In the genomic region with DNA sequence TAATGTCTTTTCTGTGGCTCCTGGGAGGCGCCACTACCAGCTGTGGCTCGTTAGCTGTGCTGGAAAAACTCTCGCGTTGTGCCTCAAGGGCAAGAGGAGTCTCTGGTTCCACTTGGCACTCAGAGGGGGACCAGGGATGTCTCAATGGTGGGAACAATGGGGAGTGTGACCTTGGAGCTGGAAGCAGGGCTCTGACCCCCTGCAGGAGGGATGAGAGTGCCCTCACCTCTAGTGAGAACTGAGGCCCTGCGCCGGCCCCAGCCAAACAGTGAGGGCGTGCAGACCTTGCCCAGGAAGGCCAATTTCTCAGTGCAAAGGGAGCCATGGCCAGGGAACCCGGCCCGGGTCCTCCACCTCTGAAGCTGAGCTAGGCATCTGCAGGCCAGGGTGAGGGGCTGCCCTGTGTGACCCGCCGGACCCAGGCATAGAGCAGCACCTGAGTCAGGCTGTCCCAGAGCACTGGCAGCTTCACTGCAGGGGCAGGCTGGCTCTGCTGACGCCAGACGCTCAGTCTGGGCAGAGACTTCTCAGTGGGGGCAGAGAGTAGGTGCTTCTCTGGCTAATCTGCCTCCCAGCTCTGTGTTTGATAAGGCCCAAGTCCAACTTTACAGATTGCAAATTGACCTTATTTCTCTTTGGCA, we compare ENCODE assay signal across 30 cellular contexts. TPM values are rescaled to one million over a fixed set of nuclear protein-coding genes. Genes with fewer than 3 reads are reported as not detected.
A peak's percentile ranks its signal among the peaks of the same experiment; 100 is the strongest.
DNase-seq lines count a peak whose midpoint lies in the region; ATAC-seq and TF ChIP-seq lines count a peak whose summit lies in the region.
"Had no signal": no experiment of that assay in that cellular context is flagged by ENCODE, and none has a peak within 500 bp of the region (broad histone marks: within the 10 kb centered on the region; RNA-seq: fewer than 3 reads in every experiment).

No MANE protein-coding gene starts in this region.

- H3K4me1 ChIP-seq in SK-N-SH (ENCODE audit: control insufficient read depth in 1 of 2, insufficient read depth in 2 of 2, low read depth in 1 of 2, low read length in 1 of 2) (peaks cover 0 to 65% of the 10 kb centered on the region in 2 experiments; a peak in 2 of 4 replicates), NT2/D1 (ENCODE audit: insufficient read depth, insufficient read length) (peaks cover 14% of the 10 kb centered on the region), thyroid gland (no peaks in the 10 kb centered on the region)
- H3K4me1 ChIP-seq: A549, adrenal gland, sigmoid colon, tibial nerve had no signal

- H3K4me1 Mint-ChIP-seq in osteocyte (ENCODE audit: unreplicated experiment), result peaks cover 14% of the 10 kb centered on the region
- H3K4me1 Mint-ChIP-seq: activated naive CD4-positive, alpha-beta T cell treated with anti-CD3 and anti-CD28 coated beads, Interleukin-2, amount 10 ng/mL, durations not matched to agents 7 days and 5 days; activated T-helper 17 cell treated with anti-CD3 and anti-CD28 coated beads, Interleukin-2, amount 50 U/mL, for 72 hours had no signal

- intact Hi-C loops in thyroid gland (cut with DNase I), result loop anchor here (10.0 kb wide), 1 partner anchor 155 kb away; no protein-coding TSS in a partner anchor

- peaks cover 2% of the 10 kb centered on the region for H3K27me3 Mint-ChIP-seq in osteocyte (ENCODE audit: unreplicated experiment)
- H3K27me3 Mint-ChIP-seq: activated T-helper 17 cell treated with anti-CD3 and anti-CD28 coated beads, Interleukin-2, amount 50 U/mL, for 72 hours; CD4-positive, alpha-beta memory T cell had no signal

- no peaks in the 10 kb centered on the region for H3K9me3 Mint-ChIP-seq in osteocyte (ENCODE audit: unreplicated experiment)
- H3K9me3 Mint-ChIP-seq: activated naive CD4-positive, alpha-beta T cell treated with anti-CD3 and anti-CD28 coated beads, Interleukin-2, amount 10 ng/mL, durations not matched to agents 7 days and 5 days; activated T-helper 17 cell treated with anti-CD3 and anti-CD28 coated beads, Interleukin-2, amount 50 U/mL, for 72 hours; CD4-positive, alpha-beta memory T cell; H9 had no signal

- no peaks in the 10 kb centered on the region for H4K20me1 ChIP-seq in SK-N-SH (ENCODE audit: insufficient read depth)

- no peak overlapping the region for H3K4me2 ChIP-seq in SK-N-SH
- H3K4me2 ChIP-seq: A549 had no signal

- H3F3A ChIP-seq in SK-N-SH (replicated peaks; ENCODE audit: insufficient read depth), result no peaks in the 10 kb centered on the region

- no peak overlapping the region for H2AFZ ChIP-seq in SK-N-SH (ENCODE audit: low read depth)

- WGBS in SK-N-SH (ENCODE audit: low lambda C conversion rate), result 60% methylated on average over 12 of the region's 13 CpGs
- WGBS in thyroid gland, 2 donors, result 67 to 78% methylated on average over 5 to 6 of the region's 13 CpGs

- H3K9me3 ChIP-seq in SK-N-SH (no peaks in the 10 kb centered on the region), NT2/D1 (ENCODE audit: insufficient read depth, low read length) (no peaks in the 10 kb centered on the region), MG63 (no peaks in the 10 kb centered on the region), thyroid gland (no peaks in the 10 kb centered on the region)
- H3K9me3 ChIP-seq: A549, adrenal gland, sigmoid colon, tibial nerve had no signal

- peak overlapping the region; percentile 44 for H3K27ac Mint-ChIP-seq in osteocyte (ENCODE audit: unreplicated experiment)
- H3K27ac Mint-ChIP-seq: activated CD8-positive, alpha-beta T cell treated with anti-CD3 and anti-CD28 coated beads, Interleukin-2, amount 10 ng/mL, durations not matched to agents 7 days and 5 days; activated naive CD4-positive, alpha-beta T cell treated with anti-CD3 and anti-CD28 coated beads, Interleukin-2, amount 10 ng/mL, durations not matched to agents 7 days and 5 days; activated T-helper 17 cell treated with anti-CD3 and anti-CD28 coated beads, Interleukin-2, amount 50 U/mL, for 72 hours; CD4-positive, alpha-beta memory T cell; H9; progenitor cell of endocrine pancreas had no signal

- no peak overlapping the region for H3K9ac ChIP-seq in SK-N-SH
- peak overlapping the region; percentile 66 for H3K9ac ChIP-seq in NT2/D1 (ENCODE audit: insufficient read length, low read depth)

- DNase-seq in SK-N-SH, result peak; percentile 67
- DNase-seq in NT2/D1 (ENCODE audit: low read depth, low spot score), result no peak
- peak; percentile 86 for DNase-seq in left lobe of liver (ENCODE audit: low spot score)
- no peak for DNase-seq in osteocyte (ENCODE audit: extremely low spot score, unreplicated experiment)
- DNase-seq in caudate nucleus (lab: John Stamatoyannopoulos, UW), result no peak
- DNase-seq in MG63, result no peak
- DNase-seq in thyroid gland, result no peak
- DNase-seq: activated CD4-positive, alpha-beta T cell treated with anti-CD3 and anti-CD28 coated beads for 4 hours; activated CD8-positive, alpha-beta T cell treated with anti-CD3 and anti-CD28 coated beads, Interleukin-2, amount 10 ng/mL, durations not matched to agents 7 days and 5 days; activated naive CD4-positive, alpha-beta T cell treated with anti-CD3 and anti-CD28 coated beads, Interleukin-2, amount 10 ng/mL, durations not matched to agents 7 days and 5 days; CD4-positive, alpha-beta memory T cell; DMS 273 treated with DMSO at 0.1 percent for 48 hours; EL; H9; NCI-H1436; NCI-H226; NCI-H774; sigmoid colon; stimulated activated CD4-positive, alpha-beta T cell treated with anti-CD3 and anti-CD28 coated beads, Interleukin-4, amount 100 ng/mL, for 1 hour; T-helper 9 cell had no signal

- no peak overlapping the region for H3K4me3 Mint-ChIP-seq in osteocyte (ENCODE audit: unreplicated experiment)
- H3K4me3 Mint-ChIP-seq: activated CD8-positive, alpha-beta T cell treated with anti-CD3 and anti-CD28 coated beads, Interleukin-2, amount 10 ng/mL, durations not matched to agents 7 days and 5 days; activated naive CD4-positive, alpha-beta T cell treated with anti-CD3 and anti-CD28 coated beads, Interleukin-2, amount 10 ng/mL, durations not matched to agents 7 days and 5 days; activated T-helper 17 cell treated with anti-CD3 and anti-CD28 coated beads, Interleukin-2, amount 50 U/mL, for 72 hours; CD4-positive, alpha-beta memory T cell; H9 had no signal

- no peak overlapping the region for H3K4me3 ChIP-seq in SK-N-SH (ENCODE audit: low read depth in 2 of 2, low read length in 1 of 2)
- no peak overlapping the region for H3K4me3 ChIP-seq in NT2/D1 (ENCODE audit: insufficient read length, low read depth)
- H3K4me3 ChIP-seq in MG63, result no peak overlapping the region
- no peak overlapping the region for H3K4me3 ChIP-seq in thyroid gland (replicated peaks in 1 of 3)
- H3K4me3 ChIP-seq: A549, adrenal gland, K562, sigmoid colon, tibial nerve had no signal

- no peaks in the 10 kb centered on the region for H3K36me3 Mint-ChIP-seq in osteocyte (ENCODE audit: unreplicated experiment)
- H3K36me3 Mint-ChIP-seq: activated naive CD4-positive, alpha-beta T cell treated with anti-CD3 and anti-CD28 coated beads, Interleukin-2, amount 10 ng/mL, durations not matched to agents 7 days and 5 days; CD4-positive, alpha-beta memory T cell had no signal

- no peak for TF ChIP-seq CTCF in SK-N-SH (IDR thresholded peaks at IDR 0.05)
- no peak for TF ChIP-seq CTCF in osteocyte (IDR thresholded peaks at IDR 0.05)
- no peak for TF ChIP-seq CTCF in thyroid gland (IDR thresholded peaks at IDR 0.05)

- H3K36me3 ChIP-seq in SK-N-SH (replicated peaks in 1 of 2; ENCODE audit: control insufficient read depth in 1 of 2, insufficient read depth in 2 of 2, low read length in 1 of 2) (no peaks in the 10 kb centered on the region), NT2/D1 (ENCODE audit: insufficient read depth, insufficient read length, low read length) (no peaks in the 10 kb centered on the region), MG63 (no peaks in the 10 kb centered on the region), thyroid gland (no peaks in the 10 kb centered on the region)
- H3K36me3 ChIP-seq: adrenal gland, sigmoid colon, tibial nerve had no signal

- H3K27me3 ChIP-seq in SK-N-SH (ENCODE audit: insufficient read depth) (no peaks in the 10 kb centered on the region), NT2/D1 (ENCODE audit: insufficient read depth, insufficient read length) (no peaks in the 10 kb centered on the region), MG63 (no peaks in the 10 kb centered on the region), thyroid gland (peaks cover 7% of the 10 kb centered on the region)
- H3K27me3 ChIP-seq: adrenal gland, tibial nerve had no signal

- TF ChIP-seq EP300 in SK-N-SH (IDR thresholded peaks at IDR 0.05; ENCODE audit: borderline replicate concordance in 1 of 2, low read depth in 1 of 2, low read length in 1 of 2), result peak in 1 of 2 experiments; percentile 60; a peak in 2 of 4 replicates

- H3K9me2 ChIP-seq in SK-N-SH, result no peaks in the 10 kb centered on the region

- no peak; the same call in 2 of the 3 replicates for ATAC-seq in SK-N-SH treated with all-trans-retinoic acid at 6 μM for 48 hours
- ATAC-seq in left lobe of liver, result peak; percentile 99
- ATAC-seq: A549; activated CD8-positive, alpha-beta T cell treated with anti-CD3 and anti-CD28 coated beads, Interleukin-2, amount 10 ng/mL, durations not matched to agents 7 days and 5 days; activated T-helper 17 cell treated with anti-CD3 and anti-CD28 coated beads, Interleukin-2, amount 50 U/mL, for 72 hours had no signal

- no peak for TF ChIP-seq POLR2A in thyroid gland (IDR thresholded peaks at IDR 0.05)

- no peak for TF ChIP-seq RAD21 in SK-N-SH (IDR thresholded peaks at IDR 0.05; ENCODE audit: low read length)

- H3K79me2 ChIP-seq in SK-N-SH (ENCODE audit: insufficient read depth), result no peaks in the 10 kb centered on the region

- POLR2A ChIA-PET in SK-N-SH (lab: Yijun Ruan, JAX), result interaction anchor here (1.1 kb wide), 1 partner anchor 27 kb away, joined by 3 read pairs; no protein-coding TSS in a partner anchor

- H3K27ac ChIP-seq in SK-N-SH (ENCODE audit: low read depth in 2 of 2, low read length in 1 of 2) (peak overlapping the region in 1 of 2 experiments; percentile 98; a peak in 2 of 4 replicates), caudate nucleus (ENCODE audit: low read depth, low read length) (no peak overlapping the region), thyroid gland (no peak overlapping the region)
- H3K27ac ChIP-seq: A549, adrenal gland, sigmoid colon, tibial nerve, VCaP had no signal

- CTCF ChIA-PET in SK-N-SH (lab: Yijun Ruan, JAX), result interaction anchor here (0.5 to 17.7 kb wide), 10 partner anchors 8 to 180 kb away, joined by 3 to 192 read pairs (median 10); no protein-coding TSS in a partner anchor

TF ChIP-seq in SK-N-SH, 30 proteins besides CTCF, POLR2A, EP300 and RAD21 (continues in another document):
- TF ChIP-seq SMC3 (IDR thresholded peaks at IDR 0.05; ENCODE audit: low read depth, low read length) (no peak), FOXJ3 (CRISPR knock-in tag; IDR thresholded peaks at IDR 0.05) (0 out of 2 replicates have a peak, but pooled peaks have one; percentile 54)

RNA-seq across cellular contexts. Expression of gene RD3, which starts 1.8 kb away (rescaled TPM):
- 0.08 and 0.24 TPM in 2 replicates for polyA plus RNA-seq in SK-N-SH (2012; rRNA removed)
- polyA plus RNA-seq in SK-N-SH (2012; cell fraction: cytosol; rRNA removed), result 0.17 and 0.45 TPM in 2 replicates
- 0.17 and 0.33 TPM in 2 replicates for polyA plus RNA-seq in SK-N-SH (2012; cell fraction: nucleus; rRNA removed)
- total RNA-seq in left lobe of liver (not detected), osteocyte (not detected in 2 replicates), thyroid gland (not detected)
- not detected in 2 replicates for total RNA-seq in MG63 (2014; rRNA removed; shearing (Covaris generic); ENCODE audit: low replicate concordance)
- total RNA-seq: activated CD8-positive, alpha-beta T cell treated with anti-CD3 and anti-CD28 coated beads, Interleukin-2, amount 10 ng/mL, durations not matched to agents 7 days and 5 days; activated T-helper 17 cell treated with anti-CD3 and anti-CD28 coated beads, Interleukin-2, amount 50 U/mL, for 72 hours; CD4-positive, alpha-beta memory T cell; chondrocyte; frontal cortex; H9; K562; progenitor cell of endocrine pancreas had no signal
- polyA plus RNA-seq: A549; CD4-positive, alpha-beta memory T cell; K562 had no signal

Comparison
In these comparisons a context has a peak if more than half of its experiments do, and no peak if none do; other contexts are left out.
1. DNase-seq: peak in SK-N-SH (single experiment) and left lobe of liver (single experiment); none in NT2/D1 (single experiment), osteocyte (single experiment), caudate nucleus (0 of 61), MG63 (single experiment) and thyroid gland (0 of 2).